In genomic region chr13:29749401-29750177, GRCh38 we compare ENCODE assay signal across 12 cellular contexts.
DNase-seq lines count a peak whose midpoint lies in the region.
"Had no signal": no experiment of that assay in that cellular context is flagged by ENCODE, and none has a peak within 500 bp of the region (broad histone marks: within the 10 kb centered on the region; RNA-seq: fewer than 3 reads in every experiment).

No MANE protein-coding gene starts in this region.

- H2BK5ac ChIP-seq in trophoblast cell (ENCODE audit: low read depth, low read length, poor library complexity), result peak overlapping the region; percentile 41

- in situ Hi-C loops in Caki2 (cut with HindIII; ENCODE audit: low pct_unique_long_range_greater_than_20kb, low sequenced_read_pairs), result no loop called here

- no CpG with 5 or more reads among the region's 6 CpGs for WGBS in trophoblast cell (ENCODE audit: extremely low coverage, insufficient coverage, insufficient read length)

- H3K18ac ChIP-seq in trophoblast cell (ENCODE audit: low read length), result no peak overlapping the region

- H3K4me1 Mint-ChIP-seq in activated CD4-positive, alpha-beta T cell treated with anti-CD3 and anti-CD28 coated beads, Interleukin-2, amount 10 ng/mL, durations not matched to agents 7 days and 5 days, result no peaks in the 10 kb centered on the region
- H3K4me1 Mint-ChIP-seq: natural killer cell had no signal

- no peak overlapping the region for H4K91ac ChIP-seq in trophoblast cell (ENCODE audit: low read depth, low read length)

- H4K8ac ChIP-seq in trophoblast cell (ENCODE audit: low read depth, low read length), result no peak overlapping the region

- no peak overlapping the region for H2AFZ ChIP-seq in trophoblast cell (ENCODE audit: insufficient read depth, low read length, poor library complexity)

- no peak overlapping the region for H3K4ac ChIP-seq in trophoblast cell (ENCODE audit: low read depth, low read length)

- no peak overlapping the region for H3K4me3 ChIP-seq in trophoblast cell (ENCODE audit: low read depth, low read length)
- H3K4me3 ChIP-seq: lung had no signal

- no peak overlapping the region for H3K4me2 ChIP-seq in trophoblast cell (ENCODE audit: low read length)

- POLR2A ChIA-PET in activated CD4-positive, alpha-beta T cell treated with anti-CD3 and anti-CD28 coated beads, Interleukin-2, amount 10 ng/mL, durations not matched to agents 7 days and 5 days (lab: Charles Lee), result no interaction called here

- H3K27me3 ChIP-seq in trophoblast cell (ENCODE audit: insufficient read depth, low read length), result no peaks in the 10 kb centered on the region

- no peaks in the 10 kb centered on the region for H3K9me3 Mint-ChIP-seq in activated CD4-positive, alpha-beta T cell treated with anti-CD3 and anti-CD28 coated beads, Interleukin-2, amount 10 ng/mL, durations not matched to agents 7 days and 5 days
- H3K9me3 Mint-ChIP-seq: activated T-helper 2 cell treated with anti-CD3 and anti-CD28 coated beads, Interferon-gamma antibody, Interleukin-2, Interleukin-4, amounts not matched to agents 10 μg/mL and 5 μg/mL and 100 μg/mL, durations not matched to agents 14 hours and 24 hours and 36 hours; natural killer cell had no signal

- DNase-seq in Caki2 (ENCODE audit: low read depth), result peak; percentile 22
- DNase-seq in M059J (ENCODE audit: low read depth), result peak; percentile 49
- DNase-seq in brain pericyte (ENCODE audit: low read depth, low spot score), result peak; percentile 47
- peak; percentile 85 to 91 for DNase-seq in trophoblast cell
- DNase-seq in NCI-H748 treated with DMSO at 0.1 percent for 48 hours (lab: John Stamatoyannopoulos, UW), result no peak
- no peak for DNase-seq in GF-D8 (lab: John Stamatoyannopoulos, UW)
- no peak for DNase-seq in activated CD4-positive, alpha-beta T cell treated with anti-CD3 and anti-CD28 coated beads, Interleukin-2, amount 10 ng/mL, durations not matched to agents 7 days and 5 days
- DNase-seq: amniotic stem cell, natural killer cell, NCI-H1092 treated with DMSO at 0.1 percent for 48 hours had no signal

- H2BK12ac ChIP-seq in trophoblast cell (ENCODE audit: low read length), result no peak overlapping the region

- no peak overlapping the region for H3K27ac Mint-ChIP-seq in activated CD4-positive, alpha-beta T cell treated with anti-CD3 and anti-CD28 coated beads, Interleukin-2, amount 10 ng/mL, durations not matched to agents 7 days and 5 days
- H3K27ac Mint-ChIP-seq: activated T-helper 2 cell treated with anti-CD3 and anti-CD28 coated beads, Interferon-gamma antibody, Interleukin-2, Interleukin-4, amounts not matched to agents 10 μg/mL and 5 μg/mL and 100 μg/mL, durations not matched to agents 14 hours and 24 hours and 36 hours; natural killer cell had no signal

- H3K4me3 Mint-ChIP-seq in activated CD4-positive, alpha-beta T cell treated with anti-CD3 and anti-CD28 coated beads, Interleukin-2, amount 10 ng/mL, durations not matched to agents 7 days and 5 days, result no peak overlapping the region
- H3K4me3 Mint-ChIP-seq: natural killer cell had no signal

- no peak overlapping the region for H4K12ac ChIP-seq in trophoblast cell (ENCODE audit: low read depth, low read length)

- no peak overlapping the region for H3K27ac ChIP-seq in trophoblast cell (ENCODE audit: low read depth, low read length)

- no peak overlapping the region for H2BK120ac ChIP-seq in trophoblast cell (ENCODE audit: insufficient read depth, low read length, poor library complexity)

- no peak overlapping the region for H3K9ac ChIP-seq in trophoblast cell (ENCODE audit: low read length)

- H3K27me3 Mint-ChIP-seq in activated CD4-positive, alpha-beta T cell treated with anti-CD3 and anti-CD28 coated beads, Interleukin-2, amount 10 ng/mL, durations not matched to agents 7 days and 5 days, result peaks cover 27% of the 10 kb centered on the region

- no peaks in the 10 kb centered on the region for H3K79me2 ChIP-seq in trophoblast cell (ENCODE audit: control insufficient read depth, insufficient read depth, low read length, poor library complexity)

- peaks cover 3 to 13% of the 10 kb centered on the region in 2 experiments for H3K4me1 ChIP-seq in trophoblast cell (ENCODE audit: control insufficient read depth in 1 of 2, insufficient read depth in 2 of 2, low read length in 2 of 2)

- no peak overlapping the region for H3K14ac ChIP-seq in trophoblast cell (ENCODE audit: low read length)

- no peak overlapping the region for H2AK5ac ChIP-seq in trophoblast cell (ENCODE audit: low read length)

- H3K23ac ChIP-seq in trophoblast cell (ENCODE audit: low read length), result no peak overlapping the region

- H3K9me3 ChIP-seq in trophoblast cell (ENCODE audit: insufficient read depth, low read depth, low read length), result no peaks in the 10 kb centered on the region

- no peaks in the 10 kb centered on the region for H3K36me3 Mint-ChIP-seq in activated CD4-positive, alpha-beta T cell treated with anti-CD3 and anti-CD28 coated beads, Interleukin-2, amount 10 ng/mL, durations not matched to agents 7 days and 5 days (ENCODE audit: low read depth)
- H3K36me3 Mint-ChIP-seq: natural killer cell had no signal

- CTCF ChIA-PET in activated CD4-positive, alpha-beta T cell treated with anti-CD3 and anti-CD28 coated beads, Interleukin-2, amount 10 ng/mL, durations not matched to agents 7 days and 5 days (lab: Charles Lee), result interaction anchor here (0.5 kb wide), 1 partner anchor 1345 kb away, joined by 4 read pairs; no protein-coding TSS in a partner anchor

- no peaks in the 10 kb centered on the region for H3K36me3 ChIP-seq in trophoblast cell (ENCODE audit: control insufficient read depth in 1 of 2, insufficient read depth in 2 of 2, low read length in 2 of 2)

- peaks cover 6% of the 10 kb centered on the region for H3K79me1 ChIP-seq in trophoblast cell (ENCODE audit: low read length)

Comparison
In these comparisons a context has a peak if more than half of its experiments do, and no peak if none do; other contexts are left out.
1. DNase-seq: peak in Caki2 (single experiment), M059J (single experiment), brain pericyte (single experiment) and trophoblast cell (2 of 2); none in NCI-H748 treated with DMSO at 0.1 percent for 48 hours (single experiment), GF-D8 (single experiment) and activated CD4-positive, alpha-beta T cell treated with anti-CD3 and anti-CD28 coated beads, Interleukin-2, amount 10 ng/mL, durations not matched to agents 7 days and 5 days (single experiment).